Comparison of ENCODE assay signal across 7 cellular contexts in genomic region chr2:174344716-174345472, GRCh38. TPM values are rescaled to one million over a fixed set of nuclear protein-coding genes. Genes with fewer than 3 reads are reported as not detected.
DNase-seq lines count a peak whose midpoint lies in the region; ATAC-seq and TF ChIP-seq lines count a peak whose summit lies in the region.

No MANE protein-coding gene starts in this region.

- ATAC-seq in GM21526 (IDR thresholded peaks at IDR 0.05; ENCODE audit: low FRiP score, unreplicated experiment) (no peak), GM19455 (IDR thresholded peaks at IDR 0.05; ENCODE audit: unreplicated experiment) (no peak)

- peaks cover 19% of the 10 kb centered on the region for H3K4me1 ChIP-seq in neural progenitor cell

- peak; percentile 33 for TF ChIP-seq CTCF in GM06990 (IDR thresholded peaks at IDR 0.05; ENCODE audit: insufficient read depth, low read length, poor library complexity, severe bottlenecking)
- TF ChIP-seq CTCF in astrocyte of the cerebellum (IDR thresholded peaks at IDR 0.05; ENCODE audit: low read depth, low read length, missing control alignments), result no peak
- TF ChIP-seq CTCF in neural progenitor cell (IDR thresholded peaks at IDR 0.05), result peak; percentile 69

- DNase-seq in GM06990 (ENCODE audit: extremely low read depth, insufficient read length) (no peak), NCI-H1092 treated with DMSO at 0.1 percent for 48 hours (lab: John Stamatoyannopoulos, UW) (peak; percentile 18), astrocyte of the cerebellum (ENCODE audit: low read depth) (peak; percentile 23), neural progenitor cell (ENCODE audit: low spot score) (peak; percentile 54)
- no peak for DNase-seq in activated CD4-positive, alpha-beta T cell treated with anti-CD3 and anti-CD28 coated beads, Interleukin-2, amount 10 ng/mL, durations not matched to agents 24 days and 14 days

- H3K9me3 Mint-ChIP-seq in neural progenitor cell, result no peaks in the 10 kb centered on the region
- no peaks in the 10 kb centered on the region for H3K9me3 Mint-ChIP-seq in activated CD4-positive, alpha-beta T cell treated with anti-CD3 and anti-CD28 coated beads, Interleukin-2, amount 10 ng/mL, durations not matched to agents 24 days and 14 days

- H4K20me1 ChIP-seq in neural progenitor cell (ENCODE audit: low read depth), result peaks cover 39% of the 10 kb centered on the region

- no peak overlapping the region for H3K27ac Mint-ChIP-seq in neural progenitor cell
- H3K27ac Mint-ChIP-seq in activated CD4-positive, alpha-beta T cell treated with anti-CD3 and anti-CD28 coated beads, Interleukin-2, amount 10 ng/mL, durations not matched to agents 24 days and 14 days, result no peak overlapping the region

- in situ Hi-C loops in astrocyte of the cerebellum (cut with HindIII; ENCODE audit: low sequenced_read_pairs), result loop anchor here (25.0 kb wide), 1 partner anchor 933 kb away; no protein-coding TSS in a partner anchor

- H3K9me3 ChIP-seq in neural progenitor cell (ENCODE audit: low read depth), result no peaks in the 10 kb centered on the region

- H3K79me2 ChIP-seq in neural progenitor cell (ENCODE audit: low read depth), result no peaks in the 10 kb centered on the region

- no peaks in the 10 kb centered on the region for H3K36me3 ChIP-seq in GM06990 (ENCODE audit: control insufficient read depth, insufficient read depth, low read length)
- no peaks in the 10 kb centered on the region for H3K36me3 ChIP-seq in neural progenitor cell

- peaks cover 31% of the 10 kb centered on the region for H3F3A ChIP-seq in neural progenitor cell (ENCODE audit: low read depth)

- no peaks in the 10 kb centered on the region; the same call in 1 of the 2 replicates for H3K27me3 ChIP-seq in GM06990 (replicated peaks; ENCODE audit: control insufficient read depth, insufficient read depth, low read length)
- peaks cover 71% of the 10 kb centered on the region for H3K27me3 ChIP-seq in neural progenitor cell

- peak overlapping the region; percentile 78 for H3K4me2 ChIP-seq in neural progenitor cell

- no peak overlapping the region for H3K27ac ChIP-seq in neural progenitor cell

- intact Hi-C loops in activated CD4-positive, alpha-beta T cell treated with anti-CD3 and anti-CD28 coated beads, Interleukin-2, amount 10 ng/mL, durations not matched to agents 24 days and 14 days (cut with micrococcal nuclease), result loop anchor here (5.0 to 10.0 kb wide), 3 partner anchors 188 to 1320 kb away; no protein-coding TSS in a partner anchor

- peaks cover 39% of the 10 kb centered on the region for H3K27me3 Mint-ChIP-seq in neural progenitor cell (ENCODE audit: insufficient read depth, low read depth)
- peaks cover 45% of the 10 kb centered on the region for H3K27me3 Mint-ChIP-seq in activated CD4-positive, alpha-beta T cell treated with anti-CD3 and anti-CD28 coated beads, Interleukin-2, amount 10 ng/mL, durations not matched to agents 24 days and 14 days

- no peak overlapping the region for H3K9ac ChIP-seq in neural progenitor cell

- peaks cover 33% of the 10 kb centered on the region for H3K4me1 Mint-ChIP-seq in neural progenitor cell
- H3K4me1 Mint-ChIP-seq in activated CD4-positive, alpha-beta T cell treated with anti-CD3 and anti-CD28 coated beads, Interleukin-2, amount 10 ng/mL, durations not matched to agents 24 days and 14 days, result peaks cover 19% of the 10 kb centered on the region

- no peak overlapping the region for H2AFZ ChIP-seq in neural progenitor cell (replicated peaks)

- H3K4me3 ChIP-seq in GM06990 (replicated peaks; ENCODE audit: low read depth, low read length) (no peak overlapping the region), astrocyte of the cerebellum (ENCODE audit: low read depth, low read length) (no peak overlapping the region), neural progenitor cell (peak overlapping the region; percentile 44)

- H3K4me3 Mint-ChIP-seq in neural progenitor cell, result peak overlapping the region; percentile 54
- no peak overlapping the region for H3K4me3 Mint-ChIP-seq in activated CD4-positive, alpha-beta T cell treated with anti-CD3 and anti-CD28 coated beads, Interleukin-2, amount 10 ng/mL, durations not matched to agents 24 days and 14 days

- H3K36me3 Mint-ChIP-seq in neural progenitor cell, result peaks cover 11% of the 10 kb centered on the region
- H3K36me3 Mint-ChIP-seq in activated CD4-positive, alpha-beta T cell treated with anti-CD3 and anti-CD28 coated beads, Interleukin-2, amount 10 ng/mL, durations not matched to agents 24 days and 14 days (ENCODE audit: low read depth), result peaks cover 18% of the 10 kb centered on the region

RNA-seq across cellular contexts. Expression of gene SP9, which starts 10.1 kb away (rescaled TPM):
- not detected in 2 replicates for total RNA-seq in neural progenitor cell (ENCODE audit: low replicate concordance)
- total RNA-seq in activated CD4-positive, alpha-beta T cell treated with anti-CD3 and anti-CD28 coated beads, Interleukin-2, amount 10 ng/mL, durations not matched to agents 24 days and 14 days, result not detected in 2 replicates

RNA-seq across cellular contexts. Expression of gene SCRN3, which starts 50.6 kb away (rescaled TPM):
- 31.0 and 32.4 TPM in 2 replicates for total RNA-seq in neural progenitor cell (ENCODE audit: low replicate concordance)
- 18.2 and 19.0 TPM in 2 replicates for total RNA-seq in activated CD4-positive, alpha-beta T cell treated with anti-CD3 and anti-CD28 coated beads, Interleukin-2, amount 10 ng/mL, durations not matched to agents 24 days and 14 days

Comparison
In these comparisons a context has a peak if more than half of its experiments do, and no peak if none do; other contexts are left out.
1. DNase-seq: peak in NCI-H1092 treated with DMSO at 0.1 percent for 48 hours (single experiment), astrocyte of the cerebellum (single experiment) and neural progenitor cell (single experiment); none in GM06990 (single experiment) and activated CD4-positive, alpha-beta T cell treated with anti-CD3 and anti-CD28 coated beads, Interleukin-2, amount 10 ng/mL, durations not matched to agents 24 days and 14 days (single experiment).